In genomic region chr1:231318568-231318967, GRCh38 we compare ENCODE assay signal across 22 cellular contexts. TPM values are rescaled to one million over a fixed set of nuclear protein-coding genes. Genes with fewer than 3 reads are reported as not detected.
DNase-seq lines count a peak whose midpoint lies in the region; FAIRE-seq and TF ChIP-seq lines count a peak whose summit lies in the region.
"Had no signal": no experiment of that assay in that cellular context is flagged by ENCODE, and none has a peak within 500 bp of the region (broad histone marks: within the 10 kb centered on the region; RNA-seq: fewer than 3 reads in every experiment).

No MANE protein-coding gene starts in this region.

- H3K9me3 ChIP-seq in kidney (ENCODE audit: control insufficient read depth in 1 of 2, low read length in 2 of 2), result no peaks in the 10 kb centered on the region
- H3K9me3 ChIP-seq in tibial artery, result no peaks in the 10 kb centered on the region
- H3K9me3 ChIP-seq: A549, Caco-2 had no signal

- FAIRE-seq in kidney (lab: Jason Lieb, UNC), result no peak
- FAIRE-seq: A549, GM12892, GM18507 had no signal

- no peak overlapping the region for H3K27ac ChIP-seq in coronary artery
- no peak overlapping the region for H3K27ac ChIP-seq in kidney (ENCODE audit: low read depth in 2 of 2, low read length in 2 of 2)
- H3K27ac ChIP-seq in tibial artery, result no peak overlapping the region
- H3K27ac ChIP-seq: 22Rv1, A549, C4-2B, GM23248, HL-60 had no signal

- H3K4me3 ChIP-seq in coronary artery (no peak overlapping the region), kidney (ENCODE audit: low read length in 2 of 2) (no peak overlapping the region), tibial artery (no peak overlapping the region)
- H3K4me3 ChIP-seq: A549, GM23248 had no signal

- TF ChIP-seq CTCF in coronary artery (IDR thresholded peaks at IDR 0.05) (no peak), kidney (IDR thresholded peaks at IDR 0.05; ENCODE audit: borderline replicate concordance, extremely low read depth, insufficient read depth) (no peak), tibial artery (IDR thresholded peaks at IDR 0.05) (no peak)

- H3K4me1 ChIP-seq in kidney (ENCODE audit: control insufficient read depth in 1 of 2, insufficient read depth in 1 of 2, low read depth in 1 of 2, low read length in 2 of 2) (no peaks in the 10 kb centered on the region), tibial artery (no peaks in the 10 kb centered on the region)
- H3K4me1 ChIP-seq: A549, Caco-2 had no signal

- peak; percentile 5 for DNase-seq in activated CD8-positive, alpha-beta memory T cell treated with anti-CD3 and anti-CD28 coated beads for 24 hours
- DNase-seq in activated CD8-positive, alpha-beta memory T cell treated with anti-CD3 and anti-CD28 coated beads, Interleukin-2, amount 50 U/mL, for 4 hours, result no peak
- peak; percentile 55 for DNase-seq in coronary artery (ENCODE audit: low spot score)
- peak; percentile 35 for DNase-seq in islet precursor cell
- no peak for DNase-seq in NCI-H1417 (lab: John Stamatoyannopoulos, UW)
- no peak for DNase-seq in NCI-H1417 treated with DMSO at 0.1 percent for 48 hours (lab: John Stamatoyannopoulos, UW)
- no peak for DNase-seq in kidney
- no peak for DNase-seq in tibial artery
- DNase-seq: AML-193; Caco-2; CD4-positive, alpha-beta T cell; DMS153; DMS79; GDM1; GM23248; HCEC 1CT had no signal

- no peaks in the 10 kb centered on the region for H3K36me3 ChIP-seq in kidney (ENCODE audit: control insufficient read depth in 1 of 2, insufficient read depth in 2 of 2, low read length in 2 of 2)
- no peaks in the 10 kb centered on the region for H3K36me3 ChIP-seq in tibial artery

- H3K9ac ChIP-seq in kidney (ENCODE audit: low read length in 2 of 2), result no peak overlapping the region
- H3K9ac ChIP-seq: GM23248 had no signal

- no peaks in the 10 kb centered on the region for H3K27me3 ChIP-seq in tibial artery

- intact Hi-C loops in kidney (cut with DNase I), result no loop called here
- intact Hi-C loops in tibial artery (cut with DNase I; ENCODE audit: low total_unique reads), result no loop called here

RNA-seq across cellular contexts. Expression of gene EXOC8, which starts 19.1 kb away (rescaled TPM):
- total RNA-seq in kidney, result 17.7 TPM
- 4.3 TPM for polyA plus RNA-seq in kidney (ENCODE audit: insufficient read depth, low read depth, low replicate concordance)

RNA-seq across cellular contexts. Expression of gene SPRTN, which starts 19.5 kb away (rescaled TPM):
- 8.9 TPM for total RNA-seq in kidney
- 5.3 TPM for polyA plus RNA-seq in kidney (ENCODE audit: insufficient read depth, low read depth, low replicate concordance)

Comparison
In these comparisons a context has a peak if more than half of its experiments do, and no peak if none do; other contexts are left out.
1. DNase-seq: peak in activated CD8-positive, alpha-beta memory T cell treated with anti-CD3 and anti-CD28 coated beads for 24 hours (single experiment), coronary artery (single experiment) and islet precursor cell (single experiment); none in activated CD8-positive, alpha-beta memory T cell treated with anti-CD3 and anti-CD28 coated beads, Interleukin-2, amount 50 U/mL, for 4 hours (single experiment), NCI-H1417 (0 of 3), NCI-H1417 treated with DMSO at 0.1 percent for 48 hours (single experiment), kidney (single experiment) and tibial artery (0 of 2).